10 cellular contexts compared by ENCODE assay signal in genomic region chr5:119354522-119355243, GRCh38. TPM values are rescaled to one million over a fixed set of nuclear protein-coding genes. Genes with fewer than 3 reads are reported as not detected.
A peak's percentile ranks its signal among the peaks of the same experiment; 100 is the strongest.
DNase-seq lines count a peak whose midpoint lies in the region; ATAC-seq and TF ChIP-seq lines count a peak whose summit lies in the region.
"Had no signal": no experiment of that assay in that cellular context is flagged by ENCODE, and none has a peak within 500 bp of the region (broad histone marks: within the 10 kb centered on the region; RNA-seq: fewer than 3 reads in every experiment).

No MANE protein-coding gene starts in this region.

- 94% methylated on average over 9 of the region's 10 CpGs for WGBS in esophagus muscularis mucosa

- no peak for TF ChIP-seq EP300 in esophagus muscularis mucosa (IDR thresholded peaks at IDR 0.05)

- H3K4me3 Mint-ChIP-seq in T-helper 2 cell treated with Interferon-gamma antibody and Interleukin-4, amounts not matched to agents 5 μg/mL and 100 μg/mL, for 36 hours, result peak overlapping the region; percentile 93
- peak overlapping the region; percentile 94 to 99 for H3K4me3 Mint-ChIP-seq in stimulated activated naive CD8-positive, alpha-beta T cell treated with anti-CD3 and anti-CD28 coated beads, Interleukin-15, amount 100 ng/mL, for 72 hours

- no peaks in the 10 kb centered on the region for H3K9me3 ChIP-seq in OCI-LY3 (ENCODE audit: insufficient read depth, low read length)
- H3K9me3 ChIP-seq in esophagus muscularis mucosa, result no peaks in the 10 kb centered on the region
- H3K9me3 ChIP-seq: body of pancreas had no signal

- H3K4me3 ChIP-seq in OCI-LY3 (ENCODE audit: low read length), result peak overlapping the region; percentile 99
- H3K4me3 ChIP-seq in esophagus muscularis mucosa, result peak overlapping the region; percentile 59 to 82 (median 74)

- peak overlapping the region; percentile 91 for H3K4me2 ChIP-seq in OCI-LY3 (ENCODE audit: low read length)

- H3K27ac ChIP-seq in OCI-LY3 (ENCODE audit: low read length) (peak overlapping the region; percentile 92), esophagus muscularis mucosa (replicated peaks in 1 of 4) (peak overlapping the region; percentile 76 to 89 (median 82))

- H3K79me2 ChIP-seq in OCI-LY3 (ENCODE audit: low read length), result peaks cover 69% of the 10 kb centered on the region

- H3K36me3 Mint-ChIP-seq in T-helper 2 cell treated with Interferon-gamma antibody and Interleukin-4, amounts not matched to agents 5 μg/mL and 100 μg/mL, for 36 hours (ENCODE audit: low read depth), result peaks cover 30% of the 10 kb centered on the region

- peaks cover 72% of the 10 kb centered on the region for H3K4me1 Mint-ChIP-seq in T-helper 2 cell treated with Interferon-gamma antibody and Interleukin-4, amounts not matched to agents 5 μg/mL and 100 μg/mL, for 36 hours (ENCODE audit: low read depth)
- H3K4me1 Mint-ChIP-seq in stimulated activated naive CD8-positive, alpha-beta T cell treated with anti-CD3 and anti-CD28 coated beads, Interleukin-15, amount 100 ng/mL, for 72 hours, result peaks cover 64% of the 10 kb centered on the region

- H3K27me3 Mint-ChIP-seq in T-helper 2 cell treated with Interferon-gamma antibody and Interleukin-4, amounts not matched to agents 5 μg/mL and 100 μg/mL, for 36 hours (ENCODE audit: low read depth), result no peaks in the 10 kb centered on the region
- H3K27me3 Mint-ChIP-seq in stimulated activated naive CD8-positive, alpha-beta T cell treated with anti-CD3 and anti-CD28 coated beads, Interleukin-15, amount 100 ng/mL, for 72 hours, result no peaks in the 10 kb centered on the region

- TF ChIP-seq CTCF in OCI-LY3 (IDR thresholded peaks at IDR 0.05; ENCODE audit: low read depth, low read length) (no peak), esophagus muscularis mucosa (IDR thresholded peaks at IDR 0.05) (no peak), GM10266 (IDR thresholded peaks at IDR 0.05; ENCODE audit: control insufficient read depth, insufficient read depth, low read depth, missing control alignments) (no peak)

- no peak overlapping the region for H3K27ac Mint-ChIP-seq in T-helper 2 cell treated with Interferon-gamma antibody and Interleukin-4, amounts not matched to agents 5 μg/mL and 100 μg/mL, for 36 hours
- peak overlapping the region in 1 of 2 donors; percentile 80 for H3K27ac Mint-ChIP-seq in stimulated activated naive CD8-positive, alpha-beta T cell treated with anti-CD3 and anti-CD28 coated beads, Interleukin-15, amount 100 ng/mL, for 72 hours

- intact Hi-C loops in esophagus muscularis mucosa (cut with DNase I), result loop anchor here (5.0 kb wide), 2 partner anchors 43 to 58 kb away; no protein-coding TSS in a partner anchor

- peak overlapping the region; percentile 86 for H3K9ac ChIP-seq in OCI-LY3 (ENCODE audit: low read length)

- DNase-seq in T-helper 2 cell treated with Interferon-gamma antibody and Interleukin-4, amounts not matched to agents 5 μg/mL and 100 μg/mL, for 36 hours (ENCODE audit: low spot score), result no peak
- no peak for DNase-seq in T-helper 2 cell
- DNase-seq in esophagus muscularis mucosa (ENCODE audit: extremely low spot score), result no peak
- no peak for DNase-seq in stimulated activated naive CD8-positive, alpha-beta T cell treated with anti-CD3 and anti-CD28 coated beads, Interleukin-15, amount 100 ng/mL, for 72 hours
- no peak for DNase-seq in GM10266 (ENCODE audit: extremely low spot score)
- DNase-seq in SIG-M5 (lab: John Stamatoyannopoulos, UW), result no peak
- DNase-seq: NCI-H1436 had no signal

- H3K9me3 Mint-ChIP-seq in T-helper 2 cell treated with Interferon-gamma antibody and Interleukin-4, amounts not matched to agents 5 μg/mL and 100 μg/mL, for 36 hours, result no peaks in the 10 kb centered on the region
- H3K9me3 Mint-ChIP-seq in stimulated activated naive CD8-positive, alpha-beta T cell treated with anti-CD3 and anti-CD28 coated beads, Interleukin-15, amount 100 ng/mL, for 72 hours, result no peaks in the 10 kb centered on the region

- peaks cover 21% of the 10 kb centered on the region for H4K20me1 ChIP-seq in OCI-LY3 (ENCODE audit: insufficient read depth, low read length)

- no peak for TF ChIP-seq POLR2A in esophagus muscularis mucosa (IDR thresholded peaks at IDR 0.05; ENCODE audit: low read depth)

- H3K4me1 ChIP-seq in OCI-LY3 (ENCODE audit: low read length) (peaks cover 51% of the 10 kb centered on the region), esophagus muscularis mucosa (peaks cover 15 to 45% (median 40%) of the 10 kb centered on the region in 4 donors)

- no peak overlapping the region for H2AFZ ChIP-seq in OCI-LY3 (ENCODE audit: low read depth, low read length)

- peak; percentile 1 for ATAC-seq in stimulated activated naive CD8-positive, alpha-beta T cell treated with anti-CD3 and anti-CD28 coated beads, Interleukin-15, amount 100 ng/mL, for 72 hours
- no peak for ATAC-seq in HG02763 (IDR thresholded peaks at IDR 0.05; ENCODE audit: unreplicated experiment)

- H3K36me3 ChIP-seq in OCI-LY3 (replicated peaks; ENCODE audit: low read depth, low read length), result peaks cover 7% of the 10 kb centered on the region
- no peaks in the 10 kb centered on the region for H3K36me3 ChIP-seq in esophagus muscularis mucosa

- H3K27me3 ChIP-seq in OCI-LY3 (ENCODE audit: low read depth, low read length) (no peaks in the 10 kb centered on the region), esophagus muscularis mucosa (no peaks in the 10 kb centered on the region)
- H3K27me3 ChIP-seq: body of pancreas had no signal

RNA-seq across cellular contexts. Expression of gene TNFAIP8, which starts 1.1 kb away (rescaled TPM):
- total RNA-seq in esophagus muscularis mucosa, result 10 to 100 TPM; 20.2 to 26.2 (median 22.5) TPM
